Comparison of ENCODE assay signal across 12 cellular contexts in the genomic region with DNA sequence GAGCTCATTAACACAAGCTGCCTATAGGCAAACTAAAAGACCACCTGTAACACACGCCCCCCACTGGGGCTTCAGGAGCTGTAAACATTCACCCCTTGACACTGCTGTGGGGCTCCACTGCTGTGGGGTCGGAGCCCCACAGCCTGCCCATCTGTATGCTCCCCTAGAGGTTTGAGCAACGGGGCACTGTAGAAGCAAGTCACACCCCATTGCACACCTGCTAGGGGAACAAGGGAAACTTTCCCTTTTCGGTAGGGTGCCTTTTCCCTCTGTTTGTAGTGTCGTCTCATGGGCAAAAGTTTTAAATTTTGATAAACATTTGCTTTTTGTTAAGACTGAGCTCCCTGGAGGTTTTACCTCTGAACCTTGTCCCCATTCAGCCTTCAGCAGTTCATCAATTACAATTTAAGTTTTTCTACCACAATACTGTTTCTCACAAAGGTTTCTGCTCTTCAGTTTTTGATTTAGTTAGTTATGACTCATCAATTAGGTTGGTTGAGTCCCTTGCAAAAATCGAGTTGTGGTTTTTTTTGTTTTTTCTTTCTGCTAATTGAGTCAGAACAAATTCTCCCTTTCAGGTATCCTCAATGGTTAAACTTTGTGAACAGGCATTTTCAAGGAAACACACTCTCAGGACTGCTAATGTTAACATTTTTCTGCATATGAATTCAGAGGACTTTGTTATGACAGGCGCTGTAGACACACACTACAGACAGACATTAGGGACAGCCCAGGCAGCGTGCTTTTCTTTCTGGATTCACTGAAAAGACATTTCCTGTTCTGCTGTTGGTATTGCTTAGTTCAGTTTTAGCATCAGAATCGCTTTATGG. TPM values are rescaled to one million over a fixed set of nuclear protein-coding genes. Genes with fewer than 3 reads are reported as not detected.
DNase-seq lines count a peak whose midpoint lies in the region; ATAC-seq and TF ChIP-seq lines count a peak whose summit lies in the region.
"Had no signal": no experiment of that assay in that cellular context is flagged by ENCODE, and none has a peak within 500 bp of the region (broad histone marks: within the 10 kb centered on the region; RNA-seq: fewer than 3 reads in every experiment).

No MANE protein-coding gene starts in this region.

- no peak overlapping the region for H3K9ac ChIP-seq in IMR-90 (ENCODE audit: low read depth, low read length)

- no peak for TF ChIP-seq POLR2A in IMR-90 (IDR thresholded peaks at IDR 0.05; ENCODE audit: low read depth, low read length)

- no peak overlapping the region for H3K23ac ChIP-seq in IMR-90 (ENCODE audit: low read depth, low read length)

- peaks cover 3% of the 10 kb centered on the region for H3K4me1 ChIP-seq in IMR-90 (ENCODE audit: control insufficient read depth, insufficient read depth, low read length)
- H3K4me1 ChIP-seq: vagina had no signal

- H3K79me1 ChIP-seq in IMR-90 (ENCODE audit: low read depth in 1 of 2, low read length in 2 of 2), result peaks cover 16 to 21% of the 10 kb centered on the region in 2 experiments

- H2BK120ac ChIP-seq in IMR-90 (ENCODE audit: low read depth, low read length), result no peak overlapping the region

- no TSS peak for BruUV-seq in IMR-90 (replicated peaks; lab: Mats Ljungman, UMichigan)

- no peak overlapping the region for H3K4ac ChIP-seq in IMR-90 (ENCODE audit: low read depth, low read length)

- peaks cover 7% of the 10 kb centered on the region; the same call in 1 of the 2 replicates for H3K36me3 ChIP-seq in IMR-90 (ENCODE audit: control insufficient read depth, insufficient read depth, low read length)

- no peak overlapping the region for H3K56ac ChIP-seq in IMR-90 (ENCODE audit: extremely low read depth, insufficient read depth, low read length)

- H4K20me1 ChIP-seq in IMR-90 (ENCODE audit: insufficient read depth, low read length), result peaks cover 5% of the 10 kb centered on the region; the same call in 1 of the 2 replicates

- peak; percentile 35 for DNase-seq in AG20443 (ENCODE audit: low spot score)
- DNase-seq in IMR-90, result peak; percentile 43
- DNase-seq in astrocyte of the spinal cord (ENCODE audit: low read depth, low spot score), result peak; percentile 42
- no peak for DNase-seq in SW480 (ENCODE audit: low spot score)
- no peak for DNase-seq in NCI-H2227 (lab: John Stamatoyannopoulos, UW; ENCODE audit: unreplicated experiment)
- DNase-seq in HuH-7.5 (ENCODE audit: low spot score), result no peak
- no peak for DNase-seq in NCI-H774 (lab: John Stamatoyannopoulos, UW)
- DNase-seq: activated effector memory CD4-positive, alpha-beta T cell treated with anti-CD3 and anti-CD28 coated beads, Interleukin-2, amount 50 U/mL, for 16 hours; naive thymus-derived CD8-positive, alpha-beta T cell had no signal

- POLR2A ChIA-PET in IMR-90 (lab: Charles Lee; ENCODE audit: unreplicated experiment), result no interaction called here

- TF ChIP-seq CTCF in IMR-90 (conservative IDR thresholded peaks at IDR 0.05; ENCODE audit: low read depth, low read length), result no peak
- TF ChIP-seq CTCF in astrocyte of the spinal cord (IDR thresholded peaks at IDR 0.05; ENCODE audit: low read depth, low read length), result no peak

- no peak overlapping the region for H3K14ac ChIP-seq in IMR-90 (replicated peaks; ENCODE audit: low read depth, low read length)

- H2BK15ac ChIP-seq in IMR-90 (ENCODE audit: low read depth, low read length), result no peak overlapping the region

- in situ Hi-C loops in IMR-90 (cut with MboI; ENCODE audit: low sequenced_read_pairs), result no loop called here
- in situ Hi-C loops in astrocyte of the spinal cord (cut with HindIII; ENCODE audit: low sequenced_read_pairs), result no loop called here

- H3K27me3 ChIP-seq in IMR-90 (ENCODE audit: control insufficient read depth, insufficient read depth, low read length), result no peaks in the 10 kb centered on the region
- H3K27me3 ChIP-seq: vagina had no signal

- H2AK5ac ChIP-seq in IMR-90 (ENCODE audit: low read depth, low read length), result no peak overlapping the region

- H2AFZ ChIP-seq in IMR-90 (replicated peaks; ENCODE audit: low read length, poor library complexity), result no peak overlapping the region

- no peak overlapping the region for H2BK20ac ChIP-seq in IMR-90 (ENCODE audit: low read depth, low read length)

- H3K18ac ChIP-seq in IMR-90 (ENCODE audit: low read depth, low read length), result no peak overlapping the region

- peak overlapping the region; percentile 8 for H2BK5ac ChIP-seq in IMR-90 (ENCODE audit: low read depth, low read length, poor library complexity, severe bottlenecking)

- no peak overlapping the region for H4K5ac ChIP-seq in IMR-90 (ENCODE audit: low read depth, low read length)

- peak overlapping the region; percentile 63; the same call in 1 of the 2 replicates for H3K4me2 ChIP-seq in IMR-90 (ENCODE audit: low read depth, low read length)

- H4K8ac ChIP-seq in IMR-90 (ENCODE audit: low read depth in 2 of 2, low read length in 2 of 2), result no peak overlapping the region

- H3K4me3 ChIP-seq in IMR-90 (ENCODE audit: insufficient read depth, low read depth, low read length) (no peak overlapping the region), astrocyte of the spinal cord (ENCODE audit: low read depth, low read length) (no peak overlapping the region)
- H3K4me3 ChIP-seq: vagina had no signal

- intact Hi-C loops in IMR-90 (cut with micrococcal nuclease), result no loop called here

- no peak overlapping the region for H2AK9ac ChIP-seq in IMR-90 (replicated peaks; ENCODE audit: low read depth, low read length, poor library complexity)

- WGBS in IMR-90 (ENCODE audit: extremely low coverage in 2 of 2, insufficient read length in 1 of 2), 2 experiments, result 60% methylated on average over 2 of the region's 9 CpGs; no CpG with 5 or more reads in 1 of the 2 experiments

- H3K9me1 ChIP-seq in IMR-90 (ENCODE audit: insufficient read depth, low read length), result no peaks in the 10 kb centered on the region

- no peak for TF ChIP-seq RAD21 in IMR-90 (IDR thresholded peaks at IDR 0.05; ENCODE audit: low read length)

- no peak overlapping the region for H4K91ac ChIP-seq in IMR-90 (ENCODE audit: insufficient read depth, low read depth, low read length)

- ATAC-seq in GM18498 (IDR thresholded peaks at IDR 0.05; ENCODE audit: unreplicated experiment) (peak; percentile 54), IMR-90 (ENCODE audit: low read depth) (peak; percentile 35)
- ATAC-seq: naive thymus-derived CD8-positive, alpha-beta T cell had no signal

- CTCF ChIA-PET in IMR-90 (lab: Yijun Ruan, JAX), result no interaction called here

- dilution Hi-C loops in IMR-90 (cut with HindIII; ENCODE audit: low sequenced_read_pairs, unreplicated experiment), result no loop called here

- H3K9me3 ChIP-seq in IMR-90 (ENCODE audit: control insufficient read depth, insufficient read depth, low read length), result no peaks in the 10 kb centered on the region
- H3K9me3 ChIP-seq: vagina had no signal

- no peak overlapping the region for H3K27ac ChIP-seq in IMR-90 (ENCODE audit: insufficient read depth, low read length)
- H3K27ac ChIP-seq: vagina had no signal

TF ChIP-seq in IMR-90, 13 proteins besides CTCF, POLR2A, EP300 and RAD21:
- TF ChIP-seq MXI1 (IDR thresholded peaks at IDR 0.05; ENCODE audit: borderline replicate concordance, low read depth, low read length) (no peak), FOS (IDR thresholded peaks at IDR 0.05; ENCODE audit: low read depth, low read length) (peak; percentile 78)

RNA-seq across cellular contexts. Expression of gene ZNF433, which starts 35.1 kb away (rescaled TPM):
- 6.4 and 11.1 TPM in 2 replicates for total RNA-seq in IMR-90 (2012; rRNA removed)
- 2.6 and 3.5 TPM in 2 replicates for polyA plus RNA-seq in IMR-90 (2012; rRNA removed)
- polyA plus RNA-seq in IMR-90 (2012; cell fraction: cytosol; rRNA removed), result 1.4 and 2.9 TPM in 2 replicates
- 1.0 and 7.2 TPM in 2 replicates for polyA plus RNA-seq in IMR-90 (2012; cell fraction: nucleus; rRNA removed; ENCODE audit: low replicate concordance)
- total RNA-seq: NCI-H460 had no signal

RNA-seq across cellular contexts. Expression of gene ZNF763, which starts 35.5 kb away (rescaled TPM):
- 0.56 and 0.90 TPM in 2 replicates for total RNA-seq in IMR-90 (2012; rRNA removed)
- polyA plus RNA-seq in IMR-90 (2012; rRNA removed), result 0.75 and 0.94 TPM in 2 replicates
- 0.04 and 0.12 TPM in 2 replicates for polyA plus RNA-seq in IMR-90 (2012; cell fraction: cytosol; rRNA removed)
- polyA plus RNA-seq in IMR-90 (2012; cell fraction: nucleus; rRNA removed; ENCODE audit: low replicate concordance), result 0.25 and 6.0 TPM in 2 replicates
- total RNA-seq: NCI-H460 had no signal

RNA-seq across cellular contexts. Expression of gene ZNF878, which starts 52.4 kb away (rescaled TPM):
- total RNA-seq in IMR-90 (2012; rRNA removed), result 0.28 and 0.36 TPM in 2 replicates
- 0.05 and 0.07 TPM in 2 replicates for polyA plus RNA-seq in IMR-90 (2012; rRNA removed)
- not detected in 2 replicates for polyA plus RNA-seq in IMR-90 (2012; cell fraction: cytosol; rRNA removed)
- polyA plus RNA-seq in IMR-90 (2012; cell fraction: nucleus; rRNA removed; ENCODE audit: low replicate concordance), result 0.10 TPM in 1 of 2 replicates, not detected in the other
- total RNA-seq: NCI-H460 had no signal
- polyA plus RNA-seq: naive thymus-derived CD8-positive, alpha-beta T cell had no signal

Comparison
In these comparisons a context has a peak if more than half of its experiments do, and no peak if none do; other contexts are left out.
1. DNase-seq: peak in AG20443 (single experiment), IMR-90 (single experiment) and astrocyte of the spinal cord (single experiment); none in SW480 (single experiment), NCI-H2227 (single experiment), HuH-7.5 (single experiment) and NCI-H774 (single experiment).